8 cellular contexts compared by ENCODE assay signal in the genomic region with DNA sequence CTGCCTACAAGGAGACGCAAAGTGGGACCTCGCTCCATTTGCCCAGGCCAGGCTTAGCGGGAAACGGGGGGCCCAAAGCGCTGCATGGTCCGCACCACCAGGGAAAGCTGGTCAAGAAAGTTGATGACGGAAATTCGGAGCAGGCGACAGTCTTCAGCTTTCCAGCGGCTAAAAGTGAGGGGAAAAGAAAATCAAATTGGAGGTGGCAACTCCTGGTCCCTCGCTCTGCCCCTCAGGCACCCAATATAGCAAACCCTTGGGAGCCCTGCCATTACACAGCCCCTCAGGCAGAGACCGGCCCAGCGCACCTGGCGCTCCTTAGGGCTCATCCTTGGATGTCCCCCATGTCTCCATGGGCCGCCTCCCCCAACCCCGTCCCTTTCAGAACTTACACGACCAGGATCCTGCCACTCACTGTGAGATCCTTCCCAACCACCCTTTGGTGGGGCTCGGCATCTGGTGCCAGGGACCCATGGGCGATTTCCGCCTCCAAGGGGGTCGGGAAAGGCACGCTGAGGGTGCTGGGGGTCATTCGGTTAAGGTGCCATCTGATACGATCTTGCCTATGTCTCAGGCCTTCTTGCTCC. TPM values are rescaled to one million over a fixed set of nuclear protein-coding genes. Genes with fewer than 3 reads are reported as not detected.
DNase-seq lines count a peak whose midpoint lies in the region; ATAC-seq and TF ChIP-seq lines count a peak whose summit lies in the region.

No MANE protein-coding gene starts in this region.

- peak overlapping the region; percentile 35 for H3K27ac Mint-ChIP-seq in activated naive CD4-positive, alpha-beta T cell treated with anti-CD3 and anti-CD28 coated beads, Interleukin-2, amount 50 U/mL, for 24 hours
- peak overlapping the region; percentile 95 for H3K27ac Mint-ChIP-seq in memory B cell

- H3K27me3 Mint-ChIP-seq in activated naive CD4-positive, alpha-beta T cell treated with anti-CD3 and anti-CD28 coated beads, Interleukin-2, amount 50 U/mL, for 24 hours = no peaks in the 10 kb centered on the region
- no peaks in the 10 kb centered on the region for H3K27me3 Mint-ChIP-seq in memory B cell

- no peaks in the 10 kb centered on the region for H3K9me3 Mint-ChIP-seq in activated naive CD4-positive, alpha-beta T cell treated with anti-CD3 and anti-CD28 coated beads, Interleukin-2, amount 50 U/mL, for 24 hours
- no peaks in the 10 kb centered on the region for H3K9me3 Mint-ChIP-seq in memory B cell

- TF ChIP-seq POLR2A in uterus (IDR thresholded peaks at IDR 0.05) = no peak

- peak overlapping the region; percentile 70 to 86 for H3K27ac ChIP-seq in uterus

- peak overlapping the region; percentile 84 for H3K4me3 Mint-ChIP-seq in activated naive CD4-positive, alpha-beta T cell treated with anti-CD3 and anti-CD28 coated beads, Interleukin-2, amount 50 U/mL, for 24 hours
- peak overlapping the region; percentile 85 for H3K4me3 Mint-ChIP-seq in memory B cell

- no peaks in the 10 kb centered on the region for H3K36me3 Mint-ChIP-seq in activated naive CD4-positive, alpha-beta T cell treated with anti-CD3 and anti-CD28 coated beads, Interleukin-2, amount 50 U/mL, for 24 hours
- H3K36me3 Mint-ChIP-seq in memory B cell = peaks cover 2% of the 10 kb centered on the region

- DNase-seq in activated naive CD4-positive, alpha-beta T cell treated with Interleukin-2 at 50 U/mL for 16 hours = no peak
- DNase-seq in astrocyte of the cerebellum (ENCODE audit: low read depth) (no peak), memory B cell (ENCODE audit: low spot score in 2 of 2) (no peak), uterus (peak in 1 of 2 donors; percentile 26), left colon (no peak)
- DNase-seq in activated effector memory CD4-positive, alpha-beta T cell treated with anti-CD3 and anti-CD28 coated beads, Interleukin-2, amount 50 U/mL, for 16 hours = no peak

- ATAC-seq in memory B cell (ENCODE audit: low read depth) (no peak), HG02678 (IDR thresholded peaks at IDR 0.05; ENCODE audit: unreplicated experiment) (no peak), left colon (no peak)

- peaks cover 29% of the 10 kb centered on the region for H3K4me1 Mint-ChIP-seq in activated naive CD4-positive, alpha-beta T cell treated with anti-CD3 and anti-CD28 coated beads, Interleukin-2, amount 50 U/mL, for 24 hours
- peaks cover 13% of the 10 kb centered on the region for H3K4me1 Mint-ChIP-seq in memory B cell

- TF ChIP-seq CTCF in astrocyte of the cerebellum (IDR thresholded peaks at IDR 0.05; ENCODE audit: low read depth, low read length, missing control alignments) (no peak), uterus (IDR thresholded peaks at IDR 0.05) (no peak)

- H3K4me1 ChIP-seq in uterus = peaks cover 0 to 3% of the 10 kb centered on the region in 2 donors

- H3K9me3 ChIP-seq in uterus = no peaks in the 10 kb centered on the region

- H3K4me3 ChIP-seq in astrocyte of the cerebellum (ENCODE audit: low read depth, low read length) (peak overlapping the region; percentile 37), uterus (peak overlapping the region; percentile 33 to 49)

- intact Hi-C loops in uterus (cut with DNase I; ENCODE audit: low total_unique reads) (no loop called here), left colon (cut with DNase I, micrococcal nuclease) (no loop called here)

- H3K36me3 ChIP-seq in uterus = no peaks in the 10 kb centered on the region

- in situ Hi-C loops in astrocyte of the cerebellum (cut with HindIII; ENCODE audit: low sequenced_read_pairs) = no loop called here

- no peaks in the 10 kb centered on the region for H3K27me3 ChIP-seq in uterus

RNA-seq across cellular contexts. Expression of gene LAGE3, which starts 1.1 kb away (rescaled TPM):
- total RNA-seq in uterus (10 to 100 TPM in 2 of 4 donors, 1 to 10 TPM in 1, not detected in 1; 4.7 to 19.4 (median 13.1) TPM), left colon (10 to 100 TPM in 1 of 2 donors, 1 to 10 TPM in 1; 9.8 to 11.5 TPM)

RNA-seq across cellular contexts. Expression of gene UBL4A, which starts 8.4 kb away (rescaled TPM):
- total RNA-seq in uterus (10 to 100 TPM; 14.7 to 36.3 (median 29.5) TPM), left colon (10 to 100 TPM; 30.5 to 34.5 TPM)

RNA-seq across cellular contexts. Expression of gene SLC10A3, which starts 12.4 kb away (rescaled TPM):
- total RNA-seq in uterus = 10 to 100 TPM in 3 of 4 donors, 1 to 10 TPM in 1; 9.1 to 62.8 (median 32.7) TPM
- total RNA-seq in left colon = 10 to 100 TPM; 23.8 to 30.0 TPM

RNA-seq across cellular contexts. Expression of gene PLXNA3, which starts 19.9 kb away (rescaled TPM):
- total RNA-seq in uterus (100 to 1,000 TPM in 1 of 4 donors, 10 to 100 TPM in 1, 1 to 10 TPM in 2; 2.1 to 102 (median 8.6) TPM), left colon (10 to 100 TPM; 48.9 to 68.2 TPM)

RNA-seq across cellular contexts. Expression of gene FAM50A, which starts 34.0 kb away (rescaled TPM):
- 10 to 100 TPM; 16.4 to 48.8 (median 28.3) TPM for total RNA-seq in uterus
- 10 to 100 TPM; 44.4 to 56.7 TPM for total RNA-seq in left colon
